In genomic region chr9:133518706-133519105, GRCh38 we compare ENCODE assay signal across 26 cellular contexts. TPM values are rescaled to one million over a fixed set of nuclear protein-coding genes. Genes with fewer than 3 reads are reported as not detected.
DNase-seq lines count a peak whose midpoint lies in the region; ATAC-seq, FAIRE-seq and TF ChIP-seq lines count a peak whose summit lies in the region.
"Had no signal": no experiment of that assay in that cellular context is flagged by ENCODE, and none has a peak within 500 bp of the region (broad histone marks: within the 10 kb centered on the region; RNA-seq: fewer than 3 reads in every experiment).

No MANE protein-coding gene starts in this region.

- H3K27me3 ChIP-seq in heart right ventricle (peaks cover 0 to 16% (median 0%) of the 10 kb centered on the region in 7 donors), H1 (replicated peaks in 1 of 4; ENCODE audit: control insufficient read depth in 3 of 4, extremely low read depth in 1 of 4, insufficient read depth in 3 of 4, low read length in 3 of 4) (no peaks in the 10 kb centered on the region), neuronal stem cell (ENCODE audit: control insufficient read depth in 3 of 3, insufficient read depth in 3 of 3, low read depth in 1 of 3, low read length in 3 of 3) (peaks cover 0 to 16% (median 0%) of the 10 kb centered on the region in 3 experiments)
- H3K27me3 ChIP-seq: BE2C; BLaER1 treated with 17β-estradiol and CSF1 and Interleukin-3, amounts not matched to agents 10 nM and 100 nM had no signal

- H3K23me2 ChIP-seq in H1 (ENCODE audit: low read depth, low read length), result no peaks in the 10 kb centered on the region

- H3K4me2 ChIP-seq in H1 (ENCODE audit: insufficient read depth in 1 of 2, low read depth in 2 of 2, low read length in 2 of 2) (no peak overlapping the region), neuronal stem cell (ENCODE audit: insufficient read depth, low read length, poor library complexity, severe bottlenecking) (no peak overlapping the region)
- H3K4me2 ChIP-seq: A549; BLaER1 treated with 17β-estradiol and CSF1 and Interleukin-3, amounts not matched to agents 10 nM and 100 nM; GM23338 had no signal

- POLR2A ChIA-PET in H1 (lab: Charles Lee; ENCODE audit: partially characterized antibody), result interaction anchor here (1.4 to 1.5 kb wide), 2 partner anchors 8 to 14 kb away, joined by 3 to 9 read pairs; no protein-coding TSS in a partner anchor

- peak; percentile 18 for DNase-seq in Right ventricle myocardium superior
- no peak for DNase-seq in heart right ventricle
- DNase-seq in H1 (ENCODE audit: low read depth in 1 of 2, low spot score in 2 of 2), result no peak
- peak; percentile 62 for DNase-seq in kidney
- DNase-seq in neuronal stem cell (ENCODE audit: low spot score), result no peak
- no peak for DNase-seq in natural killer cell treated with Interleukin-12 subunit alpha and Interleukin-12 subunit beta and Interleukin-15 and Interleukin-18, amount 100 ng/mL, for 72 hours (ENCODE audit: low spot score)
- DNase-seq in GM19239 (ENCODE audit: insufficient read length, low spot score), result no peak
- DNase-seq: 8988T; ACHN; AML-193; BE2C; CD4-positive, alpha-beta T cell; CD8-positive, alpha-beta memory T cell; DMS 273 treated with DMSO at 0.1 percent for 48 hours; DMS79; EL; GDM1; HFFc6 had no signal

- H2BK20ac ChIP-seq in H1 (ENCODE audit: low read length), result 0 out of 2 replicates have a peak overlapping the region, but pooled peaks have one; percentile 13

- ATAC-seq in Right ventricle myocardium superior (ENCODE audit: poor library complexity) (no peak), heart right ventricle (no peak)
- no peak for ATAC-seq in natural killer cell treated with Interleukin-12 subunit alpha and Interleukin-12 subunit beta and Interleukin-15 and Interleukin-18, amount 100 ng/mL, for 72 hours
- ATAC-seq: A549, GM12878, GM23338 had no signal

- H3K4me3 Mint-ChIP-seq in natural killer cell treated with Interleukin-12 subunit alpha and Interleukin-12 subunit beta and Interleukin-15 and Interleukin-18, amount 100 ng/mL, for 72 hours, result no peak overlapping the region
- H3K4me3 Mint-ChIP-seq: CD14-positive monocyte; CD4-positive, alpha-beta T cell; CD8-positive, alpha-beta memory T cell; GM23338; HFFc6 had no signal

- H3K9ac ChIP-seq in H1 (replicated peaks in 1 of 4; ENCODE audit: extremely low read depth in 1 of 4, low read depth in 3 of 4, low read length in 3 of 4) (no peak overlapping the region), kidney (ENCODE audit: low read length in 2 of 2) (no peak overlapping the region), neuronal stem cell (ENCODE audit: low read depth, low read length, poor library complexity) (no peak overlapping the region)
- H3K9ac ChIP-seq: BLaER1 treated with 17β-estradiol and CSF1 and Interleukin-3, amounts not matched to agents 10 nM and 100 nM had no signal

- H3K4me1 ChIP-seq in heart right ventricle (peaks cover 5 to 12% (median 8%) of the 10 kb centered on the region in 9 donors), H1 (replicated peaks in 1 of 4; ENCODE audit: control insufficient read depth in 3 of 4, insufficient read depth in 4 of 4, low read length in 3 of 4) (peaks cover 0 to 3% (median 0%) of the 10 kb centered on the region in 4 experiments; a peak in 1 of 7 replicates), kidney (ENCODE audit: control insufficient read depth in 1 of 2, insufficient read depth in 1 of 2, low read depth in 1 of 2, low read length in 2 of 2) (peaks cover 9 to 21% of the 10 kb centered on the region in 2 donors), neuronal stem cell (ENCODE audit: control insufficient read depth in 2 of 2, insufficient read depth in 1 of 2, low read depth in 1 of 2, low read length in 2 of 2) (peaks cover 0 to 3% of the 10 kb centered on the region in 2 donors)
- H3K4me1 ChIP-seq: A549, HAP-1 had no signal

- intact Hi-C loops in Right ventricle myocardium superior (cut with DNase I) (no loop called here), heart right ventricle (cut with DNase I) (no loop called here), kidney (cut with DNase I) (no loop called here)

- no peak for FAIRE-seq in H1 (lab: Jason Lieb, UNC)
- FAIRE-seq in kidney (lab: Jason Lieb, UNC), result no peak
- no peak for FAIRE-seq in GM19239 (lab: Jason Lieb, UNC)
- FAIRE-seq: A549, D721Med, GM12878, H54 had no signal

- H3K27ac Mint-ChIP-seq in natural killer cell treated with Interleukin-12 subunit alpha and Interleukin-12 subunit beta and Interleukin-15 and Interleukin-18, amount 100 ng/mL, for 72 hours, result no peak overlapping the region
- H3K27ac Mint-ChIP-seq: CD14-positive monocyte; CD4-positive, alpha-beta T cell; CD8-positive, alpha-beta memory T cell; GM23338; HFFc6 had no signal

- no peak overlapping the region for H2AFZ ChIP-seq in H1 (ENCODE audit: low read length)
- H2AFZ ChIP-seq in neuronal stem cell (ENCODE audit: low read length), result no peak overlapping the region
- H2AFZ ChIP-seq: GM23338 had no signal

- no peaks in the 10 kb centered on the region for H3K27me3 Mint-ChIP-seq in natural killer cell treated with Interleukin-12 subunit alpha and Interleukin-12 subunit beta and Interleukin-15 and Interleukin-18, amount 100 ng/mL, for 72 hours
- H3K27me3 Mint-ChIP-seq: CD4-positive, alpha-beta T cell had no signal

- no peak overlapping the region for H2BK15ac ChIP-seq in H1 (ENCODE audit: low read length)
- peak overlapping the region; percentile 67 for H2BK15ac ChIP-seq in neuronal stem cell (ENCODE audit: low read length)

- no peak overlapping the region for H3K18ac ChIP-seq in H1 (ENCODE audit: extremely low read depth, low read length)
- peak overlapping the region; percentile 71 for H3K18ac ChIP-seq in neuronal stem cell (ENCODE audit: low read length)

- H3K9me3 ChIP-seq in heart right ventricle, result no peaks in the 10 kb centered on the region
- H3K9me3 ChIP-seq in H1 (ENCODE audit: insufficient read depth in 2 of 2, low read depth in 1 of 2, low read length in 1 of 2), result no peaks in the 10 kb centered on the region
- H3K9me3 ChIP-seq in kidney (ENCODE audit: control insufficient read depth in 1 of 2, low read length in 2 of 2), result no peaks in the 10 kb centered on the region
- no peaks in the 10 kb centered on the region for H3K9me3 ChIP-seq in neuronal stem cell (replicated peaks in 1 of 2; ENCODE audit: control insufficient read depth in 2 of 2, insufficient read depth in 1 of 2, low read depth in 1 of 2, low read length in 2 of 2)
- H3K9me3 ChIP-seq: A549; BE2C; BLaER1 treated with 17β-estradiol and CSF1 and Interleukin-3, amounts not matched to agents 10 nM and 100 nM; HAP-1 had no signal

- H3K79me2 ChIP-seq in H1 (ENCODE audit: control insufficient read depth in 1 of 2, insufficient read depth in 2 of 2, low read length in 2 of 2), result no peaks in the 10 kb centered on the region

- no peaks in the 10 kb centered on the region for H3K36me3 ChIP-seq in heart right ventricle
- H3K36me3 ChIP-seq in H1 (ENCODE audit: control insufficient read depth in 2 of 4, insufficient read depth in 4 of 4, low read length in 3 of 4), result no peaks in the 10 kb centered on the region
- H3K36me3 ChIP-seq in kidney (ENCODE audit: control insufficient read depth in 1 of 2, insufficient read depth in 2 of 2, low read length in 2 of 2), result no peaks in the 10 kb centered on the region
- H3K36me3 ChIP-seq in neuronal stem cell (replicated peaks in 1 of 2; ENCODE audit: control insufficient read depth in 2 of 2, insufficient read depth in 2 of 2, low read length in 2 of 2), result no peaks in the 10 kb centered on the region
- H3K36me3 ChIP-seq: BE2C; BLaER1 treated with 17β-estradiol and CSF1 and Interleukin-3, amounts not matched to agents 10 nM and 100 nM; HAP-1 had no signal

- H4K20me1 ChIP-seq in H1 (replicated peaks in 1 of 2; ENCODE audit: control insufficient read depth in 1 of 2, insufficient read depth in 2 of 2, low read length in 2 of 2), result no peaks in the 10 kb centered on the region

- H4K91ac ChIP-seq in H1 (replicated peaks; ENCODE audit: insufficient read length, low read length) (no peak overlapping the region), neuronal stem cell (ENCODE audit: low read depth, low read length, poor library complexity) (no peak overlapping the region)

- H2BK120ac ChIP-seq in H1 (replicated peaks; ENCODE audit: low read depth, low read length) (no peak overlapping the region), neuronal stem cell (ENCODE audit: low read depth, low read length) (no peak overlapping the region)

- H4K8ac ChIP-seq in H1 (ENCODE audit: extremely low read depth, insufficient read depth, low read length) (peak overlapping the region; percentile 60; the same call in 1 of the 2 replicates), neuronal stem cell (ENCODE audit: low read depth, low read length) (no peak overlapping the region)

- no peaks in the 10 kb centered on the region for H3K36me3 Mint-ChIP-seq in natural killer cell treated with Interleukin-12 subunit alpha and Interleukin-12 subunit beta and Interleukin-15 and Interleukin-18, amount 100 ng/mL, for 72 hours
- H3K36me3 Mint-ChIP-seq: CD14-positive monocyte; CD8-positive, alpha-beta memory T cell had no signal

- TF ChIP-seq EP300 in H1 (IDR thresholded peaks at IDR 0.05; ENCODE audit: borderline replicate concordance in 1 of 2, low read depth in 2 of 2, low read length in 2 of 2), result no peak

- H3K14ac ChIP-seq in H1 (ENCODE audit: insufficient read length), result no peak overlapping the region
- H3K14ac ChIP-seq in neuronal stem cell (ENCODE audit: low read length), result peak overlapping the region; percentile 56

- no peak for TF ChIP-seq CTCF in heart right ventricle (IDR thresholded peaks at IDR 0.05)
- no peak for TF ChIP-seq CTCF in H1 (IDR thresholded peaks at IDR 0.05; ENCODE audit: control extremely low read depth in 1 of 3, insufficient read depth in 1 of 3, low read depth in 1 of 3, low read length in 3 of 3)
- no peak for TF ChIP-seq CTCF in kidney (IDR thresholded peaks at IDR 0.05; ENCODE audit: borderline replicate concordance, extremely low read depth, insufficient read depth)

- no peak for TF ChIP-seq POLR2A in H1 (IDR thresholded peaks at IDR 0.05; ENCODE audit: control extremely low read depth in 1 of 2, low read depth in 2 of 2, low read length in 2 of 2)

- no peak overlapping the region for H2BK12ac ChIP-seq in H1 (ENCODE audit: low read depth, low read length)
- H2BK12ac ChIP-seq in neuronal stem cell (ENCODE audit: low read length), result no peak overlapping the region

- H3K4me1 Mint-ChIP-seq in natural killer cell treated with Interleukin-12 subunit alpha and Interleukin-12 subunit beta and Interleukin-15 and Interleukin-18, amount 100 ng/mL, for 72 hours (ENCODE audit: low read depth in 2 of 2), result no peaks in the 10 kb centered on the region
- H3K4me1 Mint-ChIP-seq: CD14-positive monocyte; CD8-positive, alpha-beta memory T cell had no signal

- H2BK5ac ChIP-seq in H1 (ENCODE audit: low read depth, low read length) (no peak overlapping the region), neuronal stem cell (ENCODE audit: low read length) (no peak overlapping the region)

- H2AK5ac ChIP-seq in H1 (ENCODE audit: low read depth, low read length), result no peak overlapping the region
- peak overlapping the region; percentile 56 for H2AK5ac ChIP-seq in neuronal stem cell (ENCODE audit: low read depth, low read length)

- H3K79me1 ChIP-seq in H1 (ENCODE audit: low read depth, low read length), result no peaks in the 10 kb centered on the region
- H3K79me1 ChIP-seq in neuronal stem cell (ENCODE audit: low read depth, low read length), result no peaks in the 10 kb centered on the region

- H3K4me3 ChIP-seq in heart right ventricle, result no peak overlapping the region
- no peak overlapping the region for H3K4me3 ChIP-seq in H1 (ENCODE audit: extremely low read depth in 1 of 4, insufficient read depth in 2 of 4, low read depth in 3 of 4, low read length in 4 of 4)
- H3K4me3 ChIP-seq in kidney (ENCODE audit: low read length in 2 of 2), result no peak overlapping the region
- no peak overlapping the region for H3K4me3 ChIP-seq in neuronal stem cell (ENCODE audit: low read length in 2 of 2)
- H3K4me3 ChIP-seq: A549; BLaER1 treated with 17β-estradiol and CSF1 and Interleukin-3, amounts not matched to agents 10 nM and 100 nM; GM12878; GM23338; HAP-1 had no signal

- H3K27ac ChIP-seq in heart right ventricle, result no peak overlapping the region
- H3K27ac ChIP-seq in H1 (ENCODE audit: low read depth, low read length), result no peak overlapping the region
- H3K27ac ChIP-seq in kidney (ENCODE audit: low read depth in 2 of 2, low read length in 2 of 2), result no peak overlapping the region
- H3K27ac ChIP-seq in neuronal stem cell (replicated peaks; ENCODE audit: low read length), result no peak overlapping the region
- H3K27ac ChIP-seq: A549; BLaER1 treated with 17β-estradiol and CSF1 and Interleukin-3, amounts not matched to agents 10 nM and 100 nM had no signal

- TF ChIP-seq RAD21 in H1 (IDR thresholded peaks at IDR 0.05 in 1 of 2, conservative IDR thresholded peaks at IDR 0.05 in 1 of 2; ENCODE audit: low read depth in 2 of 2, low read length in 2 of 2), result no peak

- WGBS in heart right ventricle, 2 donors, result 93 to 95% methylated on average over 21 of the region's 21 CpGs
- 93% methylated on average over 21 of the region's 21 CpGs; no CpG with 5 or more reads in 1 of the 2 experiments for WGBS in H1 (ENCODE audit: extremely low coverage in 1 of 2, insufficient coverage in 1 of 2, insufficient read length in 1 of 2, insufficient replicate concordance in 2 of 2, low coverage in 1 of 2, low lambda C conversion rate in 2 of 2, missing lambda C conversion rate in 1 of 2), 2 experiments
- WGBS in neuronal stem cell (ENCODE audit: extremely low coverage in 2 of 2, insufficient read length in 2 of 2, insufficient replicate concordance in 1 of 2), 2 donors, result no CpG with 5 or more reads among the region's 21 CpGs

- no peaks in the 10 kb centered on the region for H3K9me3 Mint-ChIP-seq in natural killer cell treated with Interleukin-12 subunit alpha and Interleukin-12 subunit beta and Interleukin-15 and Interleukin-18, amount 100 ng/mL, for 72 hours
- H3K9me3 Mint-ChIP-seq: CD14-positive monocyte; CD4-positive, alpha-beta T cell; CD8-positive, alpha-beta memory T cell; GM23338; HFFc6 had no signal

- H4K5ac ChIP-seq in H1 (ENCODE audit: insufficient read length, low read depth, low read length), result no peak overlapping the region

- H3K4ac ChIP-seq in H1 (replicated peaks; ENCODE audit: insufficient read length, low read depth, low read length) (no peak overlapping the region), neuronal stem cell (ENCODE audit: low read length) (peak overlapping the region; percentile 53)

- CTCF ChIA-PET in H1 (lab: Charles Lee; ENCODE audit: partially characterized antibody), result interaction anchor here (1.4 to 2.2 kb wide), 3 partner anchors 9 to 32 kb away, joined by 3 to 10 read pairs (median 5); no protein-coding TSS in a partner anchor

- H3K23ac ChIP-seq in H1 (ENCODE audit: insufficient read length), result no peak overlapping the region
- peak overlapping the region; percentile 55 for H3K23ac ChIP-seq in neuronal stem cell (ENCODE audit: low read depth, low read length, poor library complexity)

- no peak overlapping the region for H3K56ac ChIP-seq in H1 (replicated peaks; ENCODE audit: insufficient read length, low read depth, low read length)

RNA-seq across cellular contexts. Expression of gene MYMK, which starts 6.1 kb away (rescaled TPM):
- not detected for total RNA-seq in Right ventricle myocardium superior
- total RNA-seq in heart right ventricle, result not detected
- not detected for polyA plus RNA-seq in heart right ventricle
- not detected in 2 replicates for total RNA-seq in H1 (2021; fragmentation: NEBNext Ultra II Directional; extraction: Animal tissue kit (Norgen Biotek cat#: 25700))
- polyA plus RNA-seq in H1 (2011; rRNA removed), result 0.30 TPM in 1 of 2 replicates, not detected in the other
- 0.23 TPM for polyA plus RNA-seq in H1 (2011; cell fraction: cytosol; rRNA removed)
- polyA plus RNA-seq in H1 (2011; cell fraction: nucleus; rRNA removed), result 0.30 TPM
- polyA plus RNA-seq in H1 (2012, experiment 1 of 2), result not detected in 4 replicates
- not detected for polyA plus RNA-seq in H1 (2012, experiment 2 of 2)
- polyA plus RNA-seq in H1 (2013, experiment 1 of 2), result not detected
- 0.09 TPM for polyA plus RNA-seq in H1 (2013, experiment 2 of 2)
- polyA minus RNA-seq in H1 (2011; rRNA and poly(A)+ RNA removed), result not detected in 2 replicates
- polyA minus RNA-seq in H1 (2011; cell fraction: cytosol; rRNA and poly(A)+ RNA removed), result not detected
- not detected for polyA minus RNA-seq in H1 (2011; cell fraction: nucleus; rRNA and poly(A)+ RNA removed)
- total RNA-seq in kidney, result not detected
- polyA plus RNA-seq in kidney (ENCODE audit: insufficient read depth, low read depth, low replicate concordance), result not detected
- not detected for polyA plus RNA-seq in neuronal stem cell (2013, experiment 1 of 2)
- not detected for polyA plus RNA-seq in neuronal stem cell (2013, experiment 2 of 2)
- not detected for total RNA-seq in natural killer cell treated with Interleukin-12 subunit alpha and Interleukin-12 subunit beta and Interleukin-15 and Interleukin-18, amount 100 ng/mL, for 72 hours
- total RNA-seq: CD4-positive, alpha-beta T cell; CD8-positive, alpha-beta memory T cell; GM12878; GM23338; HFFc6 had no signal
- polyA plus RNA-seq: A549; CD14-positive monocyte; CD8-positive, alpha-beta memory T cell; GM12878; GM23338 had no signal

RNA-seq across cellular contexts. Expression of gene ADAMTSL2, which starts 15.8 kb away (rescaled TPM):
- total RNA-seq in Right ventricle myocardium superior (8.1 TPM), heart right ventricle (1 to 10 TPM; 2.0 to 9.1 (median 4.3) TPM), kidney (32.1 TPM)
- polyA plus RNA-seq in heart right ventricle (1 to 10 TPM; 4.9 to 7.5 TPM), H1 (2011; rRNA removed) (0.76 and 1.0 TPM in 2 replicates), kidney (ENCODE audit: insufficient read depth, low read depth, low replicate concordance) (20.0 TPM)
- 0.69 and 0.74 TPM in 2 replicates for total RNA-seq in H1 (2021; fragmentation: NEBNext Ultra II Directional; extraction: Animal tissue kit (Norgen Biotek cat#: 25700))
- polyA plus RNA-seq in H1 (2011; cell fraction: cytosol; rRNA removed), result 0.79 TPM
- 2.6 TPM for polyA plus RNA-seq in H1 (2011; cell fraction: nucleus; rRNA removed)
- polyA plus RNA-seq in H1 (2012, experiment 1 of 2), result 0.29 to 1.0 TPM (median 0.65 TPM) in 4 replicates
- 0.41 TPM for polyA plus RNA-seq in H1 (2012, experiment 2 of 2)
- 0.39 TPM for polyA plus RNA-seq in H1 (2013, experiment 1 of 2)
- 0.29 TPM for polyA plus RNA-seq in H1 (2013, experiment 2 of 2)
- polyA minus RNA-seq in H1 (2011; rRNA and poly(A)+ RNA removed), result 0.13 and 0.73 TPM in 2 replicates
- 0.29 TPM for polyA minus RNA-seq in H1 (2011; cell fraction: cytosol; rRNA and poly(A)+ RNA removed)
- 0.60 TPM for polyA minus RNA-seq in H1 (2011; cell fraction: nucleus; rRNA and poly(A)+ RNA removed)
- polyA plus RNA-seq in neuronal stem cell (2013, experiment 1 of 2), result 0.17 TPM
- polyA plus RNA-seq in neuronal stem cell (2013, experiment 2 of 2), result 0.15 TPM
- total RNA-seq in natural killer cell treated with Interleukin-12 subunit alpha and Interleukin-12 subunit beta and Interleukin-15 and Interleukin-18, amount 100 ng/mL, for 72 hours, result not detected
- total RNA-seq: CD8-positive, alpha-beta memory T cell; GM12878 had no signal
- polyA plus RNA-seq: A549; CD14-positive monocyte; CD8-positive, alpha-beta memory T cell had no signal

RNA-seq across cellular contexts. Expression of gene SLC2A6, which starts 39.8 kb away (rescaled TPM):
- total RNA-seq in Right ventricle myocardium superior (2.9 TPM), heart right ventricle (1 to 10 TPM; 1.3 to 7.0 (median 2.2) TPM), kidney (5.8 TPM)
- polyA plus RNA-seq in heart right ventricle (1 to 10 TPM; 4.9 to 5.6 TPM), H1 (2011; rRNA removed) (17.8 and 18.6 TPM in 2 replicates), kidney (ENCODE audit: insufficient read depth, low read depth, low replicate concordance) (2.5 TPM)
- 16.6 and 17.9 TPM in 2 replicates for total RNA-seq in H1 (2021; fragmentation: NEBNext Ultra II Directional; extraction: Animal tissue kit (Norgen Biotek cat#: 25700))
- 16.9 TPM for polyA plus RNA-seq in H1 (2011; cell fraction: cytosol; rRNA removed)
- 22.9 TPM for polyA plus RNA-seq in H1 (2011; cell fraction: nucleus; rRNA removed)
- polyA plus RNA-seq in H1 (2012, experiment 1 of 2), result 9.1 to 15.8 TPM (median 14.0 TPM) in 4 replicates
- polyA plus RNA-seq in H1 (2012, experiment 2 of 2), result 13.7 TPM
- polyA plus RNA-seq in H1 (2013, experiment 1 of 2), result 21.9 TPM
- polyA plus RNA-seq in H1 (2013, experiment 2 of 2), result 21.5 TPM
- 8.2 and 10.5 TPM in 2 replicates for polyA minus RNA-seq in H1 (2011; rRNA and poly(A)+ RNA removed)
- polyA minus RNA-seq in H1 (2011; cell fraction: cytosol; rRNA and poly(A)+ RNA removed), result 13.1 TPM
- polyA minus RNA-seq in H1 (2011; cell fraction: nucleus; rRNA and poly(A)+ RNA removed), result 23.1 TPM
- polyA plus RNA-seq in neuronal stem cell (2013, experiment 1 of 2), result 3.7 TPM
- 3.8 TPM for polyA plus RNA-seq in neuronal stem cell (2013, experiment 2 of 2)
- total RNA-seq in natural killer cell treated with Interleukin-12 subunit alpha and Interleukin-12 subunit beta and Interleukin-15 and Interleukin-18, amount 100 ng/mL, for 72 hours, result 10 to 100 TPM; 15.0 to 42.3 TPM

RNA-seq across cellular contexts. Expression of gene CACFD1, which starts 58.9 kb away (rescaled TPM):
- total RNA-seq in Right ventricle myocardium superior (12.9 TPM), heart right ventricle (10 to 100 TPM in 9 of 10 donors, 1 to 10 TPM in 1; 8.8 to 12.6 (median 10.8) TPM), kidney (37.3 TPM)
- polyA plus RNA-seq in heart right ventricle (10 to 100 TPM; 10.0 to 17.3 TPM), H1 (2011; rRNA removed) (15.5 and 23.6 TPM in 2 replicates), kidney (ENCODE audit: insufficient read depth, low read depth, low replicate concordance) (37.8 TPM)
- 13.3 and 13.4 TPM in 2 replicates for total RNA-seq in H1 (2021; fragmentation: NEBNext Ultra II Directional; extraction: Animal tissue kit (Norgen Biotek cat#: 25700))
- polyA plus RNA-seq in H1 (2011; cell fraction: cytosol; rRNA removed), result 18.6 TPM
- polyA plus RNA-seq in H1 (2011; cell fraction: nucleus; rRNA removed), result 36.2 TPM
- polyA plus RNA-seq in H1 (2012, experiment 1 of 2), result 8.1 to 19.8 TPM (median 16.8 TPM) in 4 replicates
- polyA plus RNA-seq in H1 (2012, experiment 2 of 2), result 11.4 TPM
- polyA plus RNA-seq in H1 (2013, experiment 1 of 2), result 6.8 TPM
- polyA plus RNA-seq in H1 (2013, experiment 2 of 2), result 7.3 TPM
- polyA minus RNA-seq in H1 (2011; rRNA and poly(A)+ RNA removed), result 15.2 and 20.4 TPM in 2 replicates
- polyA minus RNA-seq in H1 (2011; cell fraction: cytosol; rRNA and poly(A)+ RNA removed), result 12.6 TPM
- polyA minus RNA-seq in H1 (2011; cell fraction: nucleus; rRNA and poly(A)+ RNA removed), result 33.3 TPM
- 18.8 TPM for polyA plus RNA-seq in neuronal stem cell (2013, experiment 1 of 2)
- polyA plus RNA-seq in neuronal stem cell (2013, experiment 2 of 2), result 19.4 TPM
- total RNA-seq in natural killer cell treated with Interleukin-12 subunit alpha and Interleukin-12 subunit beta and Interleukin-15 and Interleukin-18, amount 100 ng/mL, for 72 hours, result 1 to 10 TPM; 2.4 to 7.0 TPM

Comparison
In these comparisons a context has a peak if more than half of its experiments do, and no peak if none do; other contexts are left out.
1. DNase-seq: peak in Right ventricle myocardium superior (single experiment) and kidney (single experiment); none in heart right ventricle (0 of 2), H1 (0 of 2), neuronal stem cell (single experiment), natural killer cell treated with Interleukin-12 subunit alpha and Interleukin-12 subunit beta and Interleukin-15 and Interleukin-18, amount 100 ng/mL, for 72 hours (single experiment) and GM19239 (single experiment).